Comparison of ENCODE assay signal across 8 cellular contexts in genomic region chr2:61135510-61135909, GRCh38. TPM values are rescaled to one million over a fixed set of nuclear protein-coding genes. Genes with fewer than 3 reads are reported as not detected.
DNase-seq lines count a peak whose midpoint lies in the region; ATAC-seq and TF ChIP-seq lines count a peak whose summit lies in the region.
"Had no signal": no experiment of that assay in that cellular context is flagged by ENCODE, and none has a peak within 500 bp of the region (broad histone marks: within the 10 kb centered on the region; RNA-seq: fewer than 3 reads in every experiment).

No MANE protein-coding gene starts in this region.

- H3K4me3 Mint-ChIP-seq in osteocyte (ENCODE audit: unreplicated experiment), result no peak overlapping the region
- no peak overlapping the region for H3K4me3 Mint-ChIP-seq in stimulated activated naive B cell treated with anti-CD40 and anti-IgM and Interleukin-4, amounts not matched to agents 10 μg/mL and 1 μg/mL and 100 μg/mL, for 72 hours
- H3K4me3 Mint-ChIP-seq: memory B cell had no signal

- TF ChIP-seq CTCF in GM10266 (IDR thresholded peaks at IDR 0.05; ENCODE audit: control insufficient read depth, insufficient read depth, low read depth, missing control alignments), result peak; percentile 27
- TF ChIP-seq CTCF in osteocyte (IDR thresholded peaks at IDR 0.05), result peak; percentile 58

- ATAC-seq in stimulated activated naive B cell treated with anti-CD40 and anti-IgM and Interleukin-4, amounts not matched to agents 10 μg/mL and 1 μg/mL and 100 μg/mL, for 72 hours (replicated peaks), result no peak
- ATAC-seq in HG02588 (IDR thresholded peaks at IDR 0.05; ENCODE audit: unreplicated experiment) (no peak), GM18907 (IDR thresholded peaks at IDR 0.05; ENCODE audit: unreplicated experiment) (no peak)

- DNase-seq in GM10266 (ENCODE audit: extremely low spot score), result no peak
- peak; percentile 27 for DNase-seq in NCI-H226
- peak; percentile 30 to 56 for DNase-seq in dermis microvascular lymphatic vessel endothelial cell (ENCODE audit: low read depth in 2 of 2)
- DNase-seq in osteocyte (ENCODE audit: extremely low spot score, unreplicated experiment), result no peak
- no peak for DNase-seq in stimulated activated naive B cell treated with anti-CD40 and anti-IgM and Interleukin-4, amounts not matched to agents 10 μg/mL and 1 μg/mL and 100 μg/mL, for 72 hours

- H3K9me3 Mint-ChIP-seq in osteocyte (ENCODE audit: unreplicated experiment), result no peaks in the 10 kb centered on the region
- H3K9me3 Mint-ChIP-seq in stimulated activated naive B cell treated with anti-CD40 and anti-IgM and Interleukin-4, amounts not matched to agents 10 μg/mL and 1 μg/mL and 100 μg/mL, for 72 hours, result no peaks in the 10 kb centered on the region
- H3K9me3 Mint-ChIP-seq: memory B cell had no signal

- H3K27ac Mint-ChIP-seq in osteocyte (ENCODE audit: unreplicated experiment), result no peak overlapping the region
- H3K27ac Mint-ChIP-seq in stimulated activated naive B cell treated with anti-CD40 and anti-IgM and Interleukin-4, amounts not matched to agents 10 μg/mL and 1 μg/mL and 100 μg/mL, for 72 hours, result no peak overlapping the region
- H3K27ac Mint-ChIP-seq: memory B cell had no signal

- no peaks in the 10 kb centered on the region for H3K27me3 Mint-ChIP-seq in osteocyte (ENCODE audit: unreplicated experiment)
- H3K27me3 Mint-ChIP-seq in stimulated activated naive B cell treated with anti-CD40 and anti-IgM and Interleukin-4, amounts not matched to agents 10 μg/mL and 1 μg/mL and 100 μg/mL, for 72 hours, result no peaks in the 10 kb centered on the region
- H3K27me3 Mint-ChIP-seq: memory B cell had no signal

- no peaks in the 10 kb centered on the region for H3K4me1 Mint-ChIP-seq in osteocyte (ENCODE audit: unreplicated experiment)
- H3K4me1 Mint-ChIP-seq in stimulated activated naive B cell treated with anti-CD40 and anti-IgM and Interleukin-4, amounts not matched to agents 10 μg/mL and 1 μg/mL and 100 μg/mL, for 72 hours, result no peaks in the 10 kb centered on the region
- H3K4me1 Mint-ChIP-seq: memory B cell had no signal

- H3K36me3 Mint-ChIP-seq in osteocyte (ENCODE audit: unreplicated experiment), result no peaks in the 10 kb centered on the region
- H3K36me3 Mint-ChIP-seq in stimulated activated naive B cell treated with anti-CD40 and anti-IgM and Interleukin-4, amounts not matched to agents 10 μg/mL and 1 μg/mL and 100 μg/mL, for 72 hours, result no peaks in the 10 kb centered on the region

RNA-seq across cellular contexts. Expression of gene C2orf74, which starts 26.5 kb away (rescaled TPM):
- total RNA-seq in dermis microvascular lymphatic vessel endothelial cell, result 3.2 and 5.9 TPM in 2 replicates
- total RNA-seq in osteocyte, result 9.2 and 10.3 TPM in 2 replicates

Comparison
In these comparisons a context has a peak if more than half of its experiments do, and no peak if none do; other contexts are left out.
1. DNase-seq: peak in NCI-H226 (single experiment) and dermis microvascular lymphatic vessel endothelial cell (2 of 2); none in GM10266 (single experiment), osteocyte (single experiment) and stimulated activated naive B cell treated with anti-CD40 and anti-IgM and Interleukin-4, amounts not matched to agents 10 μg/mL and 1 μg/mL and 100 μg/mL, for 72 hours (single experiment).